8 cellular contexts compared by ENCODE assay signal in genomic region chr11:32583451-32584271, GRCh38. TPM values are rescaled to one million over a fixed set of nuclear protein-coding genes. Genes with fewer than 3 reads are reported as not detected.
A peak's percentile ranks its signal among the peaks of the same experiment; 100 is the strongest.
DNase-seq lines count a peak whose midpoint lies in the region; ATAC-seq and TF ChIP-seq lines count a peak whose summit lies in the region.

Gene EIF3M, plus strand, starts transcription at chr11:32583831. Its CDS starts 57 bp downstream, at chr11:32583888.

- TF ChIP-seq CTCF in GM12875 (IDR thresholded peaks at IDR 0.05; ENCODE audit: borderline replicate concordance, insufficient read depth, low read depth, low read length) (no peak), type B pancreatic cell (conservative IDR thresholded peaks at IDR 0.05) (no peak)

- peaks cover 24% of the 10 kb centered on the region for H3K4me1 ChIP-seq in adipocyte (ENCODE audit: control insufficient read depth, insufficient read depth, low read length)

- H3K27me3 ChIP-seq in adipocyte (replicated peaks; ENCODE audit: control insufficient read depth, insufficient read depth, low read length) = no peaks in the 10 kb centered on the region

- DNase-seq in NCI-H1436 (lab: John Stamatoyannopoulos, UW) (peak; percentile 91), T follicular helper cell (ENCODE audit: low read depth) (peak; percentile 93), adipocyte (ENCODE audit: low read depth) (peak; percentile 98), cardiac septum (ENCODE audit: low spot score) (peak; percentile 98), pons (ENCODE audit: low spot score) (peak; percentile 91), type B pancreatic cell (ENCODE audit: extremely low spot score, unreplicated experiment) (peak; percentile 96)

- H3K36me3 ChIP-seq in adipocyte (ENCODE audit: control insufficient read depth, insufficient read depth, low read length, severe bottlenecking) = peaks cover 13% of the 10 kb centered on the region

- intact Hi-C loops in cardiac septum (cut with DNase I) = loop anchor here (10.0 kb wide), 1 partner anchor 199 kb away; no protein-coding TSS in a partner anchor

- peak within 1 kb of the TSS; percentile 94 for H3K9ac ChIP-seq in adipocyte (ENCODE audit: low read length)

- peaks cover 13% of the 10 kb centered on the region for H3K36me3 Mint-ChIP-seq in type B pancreatic cell

- H3K27ac Mint-ChIP-seq in type B pancreatic cell = peak within 1 kb of the TSS; percentile 98

- peak; percentile 99 for ATAC-seq in HG02798 (IDR thresholded peaks at IDR 0.05; ENCODE audit: poor library complexity, unreplicated experiment)

- H3K4me3 ChIP-seq in GM12875 (ENCODE audit: low read depth, low read length) (peak within 1 kb of the TSS; percentile 91), adipocyte (ENCODE audit: low read length) (peak within 1 kb of the TSS; percentile 92)

- no peaks in the 10 kb centered on the region for H3K9me3 Mint-ChIP-seq in type B pancreatic cell

- H3K4me1 Mint-ChIP-seq in type B pancreatic cell (ENCODE audit: unreplicated experiment) = peaks cover 23% of the 10 kb centered on the region

- no peaks in the 10 kb centered on the region for H3K9me3 ChIP-seq in adipocyte (ENCODE audit: control insufficient read depth, low read length)

- peak within 1 kb of the TSS; percentile 98 for H3K4me3 Mint-ChIP-seq in type B pancreatic cell

- H3K27me3 Mint-ChIP-seq in type B pancreatic cell = peaks cover 2% of the 10 kb centered on the region

RNA-seq across cellular contexts. Expression of gene EIF3M, which starts in this region (rescaled TPM):
- total RNA-seq in cardiac septum (137 TPM), type B pancreatic cell (ENCODE audit: low replicate concordance) (256 and 269 TPM in 2 replicates)

Comparison
In these comparisons a context has a peak if more than half of its experiments do, and no peak if none do; other contexts are left out.
1. Peak in every context shown above with its lines: DNase-seq, ATAC-seq and H3K4me3 ChIP-seq.